8 cellular contexts compared by ENCODE assay signal in the genomic region with DNA sequence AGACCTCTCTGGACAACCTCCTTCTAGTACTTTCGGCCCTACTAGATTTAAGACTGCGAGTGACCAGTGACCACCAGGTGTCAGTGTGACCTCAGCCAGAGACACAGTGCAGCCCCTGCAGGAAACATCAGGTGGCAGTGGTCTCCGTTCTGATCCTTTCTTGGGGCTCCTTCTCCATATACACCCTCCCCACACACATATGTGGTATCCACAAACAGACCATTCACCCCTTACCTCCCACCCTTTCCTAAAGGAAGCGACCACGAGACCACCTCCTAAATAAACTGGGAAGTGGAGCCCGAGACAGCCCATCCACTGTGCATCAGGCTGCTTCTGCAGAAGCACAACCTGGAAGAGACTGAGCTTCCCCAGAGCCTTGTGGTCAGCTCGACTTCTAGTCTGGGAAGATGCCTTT. TPM values are rescaled to one million over a fixed set of nuclear protein-coding genes. Genes with fewer than 3 reads are reported as not detected.
DNase-seq lines count a peak whose midpoint lies in the region; ATAC-seq and TF ChIP-seq lines count a peak whose summit lies in the region.

No MANE protein-coding gene starts in this region.

- H3K4me1 ChIP-seq in BLaER1 = peaks cover 50% of the 10 kb centered on the region
- H3K4me1 ChIP-seq in H9 (ENCODE audit: insufficient read depth, low read length) = no peaks in the 10 kb centered on the region
- peaks cover 4% of the 10 kb centered on the region for H3K4me1 ChIP-seq in NT2/D1 (ENCODE audit: insufficient read depth, insufficient read length)
- H3K4me1 ChIP-seq in esophagus muscularis mucosa = peaks cover 6 to 33% (median 21%) of the 10 kb centered on the region in 4 donors

- H2BK5ac ChIP-seq in H9 (ENCODE audit: insufficient read length, low read length) = no peak overlapping the region

- H3K4me3 ChIP-seq in BLaER1 (no peak overlapping the region), NT2/D1 (ENCODE audit: insufficient read length, low read depth) (no peak overlapping the region), esophagus muscularis mucosa (no peak overlapping the region)

- no peaks in the 10 kb centered on the region for H3K9me3 Mint-ChIP-seq in H9
- H3K9me3 Mint-ChIP-seq in natural killer cell = no peaks in the 10 kb centered on the region

- H2AK5ac ChIP-seq in H9 (ENCODE audit: insufficient read length, low read length) = no peak overlapping the region

- H4K8ac ChIP-seq in H9 (replicated peaks; ENCODE audit: insufficient read length, low read depth, low read length) = no peak overlapping the region

- H3K23me2 ChIP-seq in H9 (ENCODE audit: insufficient read length, low read depth, low read length, poor library complexity, severe bottlenecking) = no peaks in the 10 kb centered on the region

- no peak overlapping the region for H3K27ac Mint-ChIP-seq in H9
- H3K27ac Mint-ChIP-seq in natural killer cell = no peak overlapping the region

- DNase-seq in H9 (peak; percentile 84), NT2/D1 (ENCODE audit: low read depth, low spot score) (peak; percentile 66), activated T-cell treated with anti-CD3 and anti-CD28 coated beads for 1 hour (ENCODE audit: low read depth) (peak; percentile 57), esophagus muscularis mucosa (ENCODE audit: extremely low spot score) (no peak), natural killer cell (peak; percentile 60)
- peak; percentile 66 for DNase-seq in stimulated activated naive CD4-positive, alpha-beta T cell treated with Interleukin-2 at 50 U/mL for 16 hours (lab: John Stamatoyannopoulos, UW)

- no peak overlapping the region for H3K4ac ChIP-seq in H9 (ENCODE audit: low read depth, low read length)

- no peak overlapping the region for H2AFZ ChIP-seq in H9 (ENCODE audit: low read length)

- no peak for TF ChIP-seq POLR2A in esophagus muscularis mucosa (IDR thresholded peaks at IDR 0.05; ENCODE audit: low read depth)

- H3K4me1 Mint-ChIP-seq in H9 (peaks cover 22 to 31% of the 10 kb centered on the region in 2 experiments), natural killer cell (peaks cover 14 to 26% of the 10 kb centered on the region in 2 donors)

- no peak overlapping the region for H2BK15ac ChIP-seq in H9 (ENCODE audit: low read depth, low read length)

- H3K18ac ChIP-seq in H9 (ENCODE audit: insufficient read length, low read depth, low read length) = no peak overlapping the region

- peaks cover 5 to 36% (median 34%) of the 10 kb centered on the region in 3 experiments; a peak in 6 of 7 replicates for H3K36me3 Mint-ChIP-seq in H9 (ENCODE audit: insufficient read depth in 1 of 3, low read depth in 3 of 3)
- H3K36me3 Mint-ChIP-seq in natural killer cell = no peaks in the 10 kb centered on the region

- H3K27me3 ChIP-seq in BLaER1 (no peaks in the 10 kb centered on the region), H9 (ENCODE audit: insufficient read depth, low read length) (no peaks in the 10 kb centered on the region), NT2/D1 (ENCODE audit: insufficient read depth, insufficient read length) (no peaks in the 10 kb centered on the region), esophagus muscularis mucosa (no peaks in the 10 kb centered on the region)

- peak overlapping the region; percentile 25; the same call in 1 of the 2 replicates for H3K4me2 ChIP-seq in BLaER1
- H3K4me2 ChIP-seq in H9 (ENCODE audit: insufficient read depth, insufficient read length, low read length) = no peak overlapping the region

- H4K20me1 ChIP-seq in BLaER1 = peaks cover 82% of the 10 kb centered on the region
- peaks cover 2% of the 10 kb centered on the region for H4K20me1 ChIP-seq in H9 (ENCODE audit: control insufficient read depth, insufficient read depth, insufficient read length)

- ATAC-seq in natural killer cell = peak; percentile 74 to 92 (median 88)
- no peak for ATAC-seq in HG03571 (IDR thresholded peaks at IDR 0.05; ENCODE audit: unreplicated experiment)

- no peak overlapping the region for H3T11ph ChIP-seq in H9 (ENCODE audit: low read length)

- H4K5ac ChIP-seq in H9 (ENCODE audit: insufficient read length, low read depth, low read length) = no peak overlapping the region

- no peak overlapping the region for H2BK12ac ChIP-seq in H9 (ENCODE audit: insufficient read length, low read depth, low read length)

- no peak overlapping the region for H3K27ac ChIP-seq in BLaER1
- no peak overlapping the region for H3K27ac ChIP-seq in H9 (ENCODE audit: insufficient read length, low read depth, low read length)
- no peak overlapping the region for H3K27ac ChIP-seq in esophagus muscularis mucosa (replicated peaks in 1 of 4)

- H3K56ac ChIP-seq in H9 (ENCODE audit: insufficient read length, low read depth, low read length) = no peak overlapping the region

- no peak for TF ChIP-seq EP300 in esophagus muscularis mucosa (IDR thresholded peaks at IDR 0.05)

- H3K4me3 Mint-ChIP-seq in H9 (no peak overlapping the region), natural killer cell (no peak overlapping the region)

- H3K79me2 ChIP-seq in H9 (ENCODE audit: insufficient read depth, low read length) = 0 out of 2 replicates have a peak, but pooled peaks cover 1% of the 10 kb centered on the region

- H3K9me3 ChIP-seq in BLaER1 = no peaks in the 10 kb centered on the region
- H3K9me3 ChIP-seq in H9 (ENCODE audit: control insufficient read depth, low read depth, low read length) = no peaks in the 10 kb centered on the region
- no peaks in the 10 kb centered on the region for H3K9me3 ChIP-seq in NT2/D1 (ENCODE audit: insufficient read depth, low read length)
- H3K9me3 ChIP-seq in esophagus muscularis mucosa = no peaks in the 10 kb centered on the region

- no peak overlapping the region for H3K14ac ChIP-seq in H9 (ENCODE audit: insufficient read depth, low read length)

- H3K9ac ChIP-seq in BLaER1 (no peak overlapping the region), H9 (ENCODE audit: extremely low read depth, insufficient read length, low read length) (no peak overlapping the region), NT2/D1 (ENCODE audit: insufficient read length, low read depth) (no peak overlapping the region)

- peak; percentile 100; the same call in 2 of the 3 replicates for TF ChIP-seq CTCF in H9 (conservative IDR thresholded peaks at IDR 0.05)
- peak; percentile 78 to 89 (median 85) for TF ChIP-seq CTCF in esophagus muscularis mucosa (IDR thresholded peaks at IDR 0.05)
- TF ChIP-seq CTCF in natural killer cell (IDR thresholded peaks at IDR 0.05) = peak; percentile 85

- intact Hi-C loops in esophagus muscularis mucosa (cut with DNase I) = loop anchor here (1.0 kb wide), 1 partner anchor 268 kb away; no protein-coding TSS in a partner anchor
- intact Hi-C loops in natural killer cell (cut with micrococcal nuclease) = loop anchor here (1.0 kb wide), 2 partner anchors 145 to 268 kb away; no protein-coding TSS in a partner anchor

- peaks cover 76% of the 10 kb centered on the region for H3K36me3 ChIP-seq in BLaER1
- H3K36me3 ChIP-seq in NT2/D1 (ENCODE audit: insufficient read depth, insufficient read length, low read length) = peaks cover 38% of the 10 kb centered on the region
- peaks cover 17 to 41% (median 22%) of the 10 kb centered on the region in 4 donors for H3K36me3 ChIP-seq in esophagus muscularis mucosa

- no CpG with 5 or more reads among the region's 7 CpGs for WGBS in H9 (ENCODE audit: extremely low coverage, insufficient read length, low lambda C conversion rate)
- 46% methylated on average over 7 of the region's 7 CpGs for WGBS in esophagus muscularis mucosa

- no peak overlapping the region for H3K23ac ChIP-seq in H9 (ENCODE audit: insufficient read length, low read depth, low read length)

- no peaks in the 10 kb centered on the region for H3K27me3 Mint-ChIP-seq in H9 (ENCODE audit: low read depth)
- no peaks in the 10 kb centered on the region for H3K27me3 Mint-ChIP-seq in natural killer cell (ENCODE audit: low read depth in 2 of 2)

- H2BK120ac ChIP-seq in H9 (ENCODE audit: low read depth, low read length, poor library complexity, severe bottlenecking) = no peak overlapping the region

- peaks cover 5% of the 10 kb centered on the region for H3K79me1 ChIP-seq in H9 (ENCODE audit: insufficient read depth, low read depth, low read length, poor library complexity, severe bottlenecking)

- no peak overlapping the region for H4K91ac ChIP-seq in H9 (ENCODE audit: insufficient read length, low read depth, low read length)

- H2BK20ac ChIP-seq in H9 (ENCODE audit: low read depth, low read length, poor library complexity, severe bottlenecking) = no peak overlapping the region

RNA-seq across cellular contexts. Expression of gene CYP2D6, which starts 38.5 kb away (rescaled TPM):
- total RNA-seq in H9 (2021) (2.0 and 2.3 TPM in 2 replicates), esophagus muscularis mucosa (under 1 TPM in 2 of 4 donors, not detected in 2; 0.42 to 0.52 TPM), natural killer cell (1 to 10 TPM; 3.8 to 5.5 (median 3.9) TPM)
